Comparison of ENCODE assay signal across 8 cellular contexts in the genomic region with DNA sequence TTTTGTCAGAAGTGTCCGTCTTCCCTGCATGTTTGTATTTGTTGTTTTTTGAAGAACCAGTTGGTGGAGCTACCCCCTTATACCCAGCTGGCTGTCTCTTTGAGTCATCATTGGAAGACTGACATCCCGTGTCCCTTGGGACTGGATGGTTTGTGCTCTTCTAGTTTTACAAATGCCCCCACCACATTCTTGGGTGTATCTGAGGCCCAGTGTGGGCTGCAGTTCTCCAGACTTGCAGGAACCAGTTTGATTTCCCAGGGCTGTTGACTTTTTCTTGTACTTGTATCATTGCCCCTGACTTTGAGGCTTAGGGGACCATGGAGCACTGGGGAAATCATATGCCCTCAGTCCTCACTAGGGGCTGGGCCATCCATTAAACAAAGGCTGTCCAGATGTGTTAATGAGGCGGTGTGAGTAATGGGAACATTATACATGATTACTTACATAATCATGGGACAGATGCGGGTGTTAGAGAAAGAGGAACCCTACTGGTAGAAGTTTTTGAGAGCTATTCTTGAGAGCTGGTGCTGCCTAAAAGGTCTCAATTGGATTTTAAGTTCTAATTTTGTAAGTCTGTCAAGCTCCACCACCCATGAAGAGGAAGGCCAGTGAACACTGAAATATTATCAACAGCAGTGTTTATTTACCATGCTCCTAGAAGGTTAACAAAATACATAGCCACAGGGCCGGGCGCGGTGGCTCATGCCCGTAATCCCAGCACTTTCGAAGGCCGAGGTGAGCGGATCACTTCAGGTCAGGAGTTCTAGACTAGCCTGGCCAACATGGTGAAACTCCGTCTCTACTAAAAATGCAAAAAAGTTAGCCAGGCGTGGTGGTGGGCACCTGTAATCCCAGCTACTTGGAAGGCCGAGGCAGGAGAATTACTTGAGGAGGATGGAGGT. TPM values are rescaled to one million over a fixed set of nuclear protein-coding genes. Genes with fewer than 3 reads are reported as not detected.
DNase-seq lines count a peak whose midpoint lies in the region; ATAC-seq and TF ChIP-seq lines count a peak whose summit lies in the region.

No MANE protein-coding gene starts in this region.

- H3K36me3 ChIP-seq in H7 (replicated peaks; ENCODE audit: control insufficient read depth, insufficient read depth, low read length) = peaks cover 11% of the 10 kb centered on the region

- H3K4me3 ChIP-seq in GM12864 (ENCODE audit: low read depth, low read length) (no peak overlapping the region; the same call in 1 of the 2 replicates), H7 (ENCODE audit: insufficient read depth, low read depth, low read length) (no peak overlapping the region), iPS-11a (ENCODE audit: low read depth, low read length) (peak overlapping the region; percentile 14)

- ATAC-seq in Right ventricle myocardium superior (ENCODE audit: poor library complexity) (no peak), HG03521 (IDR thresholded peaks at IDR 0.05; ENCODE audit: unreplicated experiment) (no peak)

- CTCF ChIA-PET in RWPE1 (lab: Yijun Ruan, JAX) = interaction anchor here (0.6 to 0.8 kb wide), 3 partner anchors 181 to 414 kb away, joined by 3 read pairs; no protein-coding TSS in a partner anchor

- POLR2A ChIA-PET in RWPE1 (lab: Yijun Ruan, JAX; ENCODE audit: low non-redundant PET) = no interaction called here

- no peaks in the 10 kb centered on the region for H3K27me3 ChIP-seq in H7 (ENCODE audit: control insufficient read depth, insufficient read depth, low read length)

- DNase-seq in GM12864 (ENCODE audit: low read depth) = peak; percentile 62
- DNase-seq in H7 = peak; percentile 45
- peak; percentile 46 for DNase-seq in NOMO-1 treated with dmso at 0.1 percent for 144 hours (lab: John Stamatoyannopoulos, UW; ENCODE audit: unreplicated experiment)
- no peak for DNase-seq in Right ventricle myocardium superior
- no peak for DNase-seq in stimulated activated CD4-positive, alpha-beta T cell treated with anti-CD3 and anti-CD28 coated beads, Interleukin-15, amount 100 ng/mL, for 24 hours
- no peak for DNase-seq in RWPE1 (ENCODE audit: low spot score)

- intact Hi-C loops in Right ventricle myocardium superior (cut with DNase I) = loop anchor here (10.0 kb wide), 1 partner anchor 370 kb away; no protein-coding TSS in a partner anchor

- TF ChIP-seq CTCF in GM12864 (IDR thresholded peaks at IDR 0.05; ENCODE audit: low read depth, low read length, missing control alignments) (peak; percentile 50), RWPE1 (conservative IDR thresholded peaks at IDR 0.05; ENCODE audit: low read depth) (no peak)

- H3K27ac ChIP-seq in RWPE1 = no peak overlapping the region

RNA-seq across cellular contexts. Expression of a gene that starts 8.5 kb away (rescaled TPM):
- total RNA-seq in H7 (2014; rRNA removed; shearing (Covaris generic)) = 95.2 and 147 TPM in 2 replicates
- 8.1 TPM for total RNA-seq in Right ventricle myocardium superior

Comparison
In these comparisons a context has a peak if more than half of its experiments do, and no peak if none do; other contexts are left out.
1. DNase-seq: peak in GM12864 (single experiment), H7 (single experiment) and NOMO-1 treated with dmso at 0.1 percent for 144 hours (single experiment); none in Right ventricle myocardium superior (single experiment), stimulated activated CD4-positive, alpha-beta T cell treated with anti-CD3 and anti-CD28 coated beads, Interleukin-15, amount 100 ng/mL, for 24 hours (single experiment) and RWPE1 (single experiment).
2. RNA of a gene that starts 8.5 kb away (total RNA-seq): 95.2 to 147 TPM in H7; 8.1 TPM in Right ventricle myocardium superior (single experiment); every median in the first group is over 10 times any median in the second.